ENCODE assay signal across 17 cellular contexts in genomic region chr14:91473046-91473445, GRCh38. TPM values are rescaled to one million over a fixed set of nuclear protein-coding genes. Genes with fewer than 3 reads are reported as not detected.
DNase-seq lines count a peak whose midpoint lies in the region; ATAC-seq, FAIRE-seq and TF ChIP-seq lines count a peak whose summit lies in the region.
"Had no signal": no experiment of that assay in that cellular context is flagged by ENCODE, and none has a peak within 500 bp of the region (broad histone marks: within the 10 kb centered on the region; RNA-seq: fewer than 3 reads in every experiment).

No MANE protein-coding gene starts in this region.

- H3K9me3 ChIP-seq in endothelial cell of umbilical vein (replicated peaks; ENCODE audit: control insufficient read depth, insufficient read depth, low read length), result no peaks in the 10 kb centered on the region
- H3K9me3 ChIP-seq in heart left ventricle, result no peaks in the 10 kb centered on the region
- H3K9me3 ChIP-seq: HAP-1 had no signal

- no peak overlapping the region for H3K27ac ChIP-seq in endothelial cell of umbilical vein (ENCODE audit: insufficient read depth, low read depth, low read length)
- no peak overlapping the region for H3K27ac ChIP-seq in heart left ventricle
- H3K27ac ChIP-seq: 22Rv1, KMS-11, PC-9 had no signal

- H3K4me1 Mint-ChIP-seq in T-helper 1 cell treated with Interleukin-12 subunit alpha and Interleukin-12 subunit beta and Interleukin-4 antibody, amounts not matched to agents 30 μg/mL and 1 μg/mL, for 36 hours (ENCODE audit: low read depth), result peaks cover 15% of the 10 kb centered on the region
- H3K4me1 Mint-ChIP-seq in activated naive CD8-positive, alpha-beta T cell (ENCODE audit: low read depth), result peaks cover 10% of the 10 kb centered on the region
- peaks cover 14% of the 10 kb centered on the region for H3K4me1 Mint-ChIP-seq in activated naive CD8-positive, alpha-beta T cell treated with anti-CD3 and anti-CD28 coated beads, Interleukin-2, amount 50 U/mL, for 24 hours

- peaks cover 38% of the 10 kb centered on the region for H3K79me2 ChIP-seq in endothelial cell of umbilical vein (ENCODE audit: control insufficient read depth, insufficient read depth, low read length)

- H3K9me3 Mint-ChIP-seq in T-helper 1 cell treated with Interleukin-12 subunit alpha and Interleukin-12 subunit beta and Interleukin-4 antibody, amounts not matched to agents 30 μg/mL and 1 μg/mL, for 36 hours, result no peaks in the 10 kb centered on the region
- H3K9me3 Mint-ChIP-seq in activated naive CD8-positive, alpha-beta T cell (ENCODE audit: low read depth), result no peaks in the 10 kb centered on the region
- H3K9me3 Mint-ChIP-seq in activated naive CD8-positive, alpha-beta T cell treated with anti-CD3 and anti-CD28 coated beads, Interleukin-2, amount 50 U/mL, for 24 hours, result no peaks in the 10 kb centered on the region

- ATAC-seq in activated naive CD8-positive, alpha-beta T cell treated with anti-CD3 and anti-CD28 coated beads, Interleukin-2, amount 50 U/mL, for 24 hours, result no peak
- no peak for ATAC-seq in heart left ventricle

- no peak for FAIRE-seq in endothelial cell of umbilical vein (lab: Jason Lieb, UNC)

- dilution Hi-C loops in endothelial cell of umbilical vein (cut with MboI; ENCODE audit: extremely low pct_ligation_motif_present, low sequenced_read_pairs), result no loop called here

- TF ChIP-seq POLR2A in endothelial cell of umbilical vein (IDR thresholded peaks at IDR 0.05; ENCODE audit: low read depth, low read length) (no peak), heart left ventricle (IDR thresholded peaks at IDR 0.05) (no peak)

- peaks cover 55% of the 10 kb centered on the region for H3K36me3 Mint-ChIP-seq in T-helper 1 cell treated with Interleukin-12 subunit alpha and Interleukin-12 subunit beta and Interleukin-4 antibody, amounts not matched to agents 30 μg/mL and 1 μg/mL, for 36 hours (ENCODE audit: low read depth)
- H3K36me3 Mint-ChIP-seq in activated naive CD8-positive, alpha-beta T cell, result peaks cover 14% of the 10 kb centered on the region
- peaks cover 69% of the 10 kb centered on the region for H3K36me3 Mint-ChIP-seq in activated naive CD8-positive, alpha-beta T cell treated with anti-CD3 and anti-CD28 coated beads, Interleukin-2, amount 50 U/mL, for 24 hours (ENCODE audit: low read depth)

- H2AFZ ChIP-seq in endothelial cell of umbilical vein (ENCODE audit: low read depth, low read length), result no peak overlapping the region
- H2AFZ ChIP-seq: PC-9 had no signal

- H3K4me3 ChIP-seq in endothelial cell of umbilical vein (replicated peaks in 1 of 3; ENCODE audit: insufficient read depth in 1 of 3, low read depth in 1 of 3, low read length in 3 of 3) (no peak overlapping the region), heart left ventricle (no peak overlapping the region)
- H3K4me3 ChIP-seq: HAP-1, PC-9 had no signal

- peaks cover 16 to 47% of the 10 kb centered on the region in 2 experiments for H3K36me3 ChIP-seq in endothelial cell of umbilical vein (ENCODE audit: control insufficient read depth in 2 of 2, extremely low read depth in 1 of 2, insufficient read depth in 2 of 2, low read length in 2 of 2)
- peaks cover 0 to 100% (median 99%) of the 10 kb centered on the region in 9 donors for H3K36me3 ChIP-seq in heart left ventricle

- 96 to 98% (median 97%) methylated on average over 2 of the region's 2 CpGs for WGBS in heart left ventricle, 4 donors

- POLR2A ChIA-PET in endothelial cell of umbilical vein (lab: Charles Lee), result no interaction called here

- H3K27me3 ChIP-seq in endothelial cell of umbilical vein (ENCODE audit: control insufficient read depth in 2 of 2, insufficient read depth in 2 of 2, low read length in 2 of 2) (no peaks in the 10 kb centered on the region), heart left ventricle (no peaks in the 10 kb centered on the region)
- H3K27me3 ChIP-seq: BE2C had no signal

- CTCF ChIA-PET in endothelial cell of umbilical vein (lab: Charles Lee), result no interaction called here

- DNase-seq in T-helper 1 cell (no peak), endothelial cell of umbilical vein (ENCODE audit: low read depth, low spot score) (peak; percentile 74), heart left ventricle (no peak), NCI-H69 (lab: John Stamatoyannopoulos, UW) (no peak), NCI-H748 treated with DMSO at 0.1 percent for 48 hours (lab: John Stamatoyannopoulos, UW) (no peak)
- no peak for DNase-seq in activated naive CD8-positive, alpha-beta T cell treated with anti-CD3 and anti-CD28 coated beads, Interleukin-2, amount 50 U/mL, for 24 hours
- DNase-seq: BE2C, DMS79 treated with DMSO at 0.1 percent for 48 hours, NCI-H146, NCI-H2081 treated with DMSO at 0.1 percent for 48 hours, NCI-H510A, PC-9 had no signal

- peaks cover 5% of the 10 kb centered on the region for H4K20me1 ChIP-seq in endothelial cell of umbilical vein (replicated peaks; ENCODE audit: control insufficient read depth, extremely low read depth, insufficient read depth, low read length)

- peak overlapping the region; percentile 15 for H3K27ac Mint-ChIP-seq in T-helper 1 cell treated with Interleukin-12 subunit alpha and Interleukin-12 subunit beta and Interleukin-4 antibody, amounts not matched to agents 30 μg/mL and 1 μg/mL, for 36 hours
- peak overlapping the region; percentile 18 for H3K27ac Mint-ChIP-seq in activated naive CD8-positive, alpha-beta T cell
- H3K27ac Mint-ChIP-seq in activated naive CD8-positive, alpha-beta T cell treated with anti-CD3 and anti-CD28 coated beads, Interleukin-2, amount 50 U/mL, for 24 hours, result no peak overlapping the region

- H3K9me1 ChIP-seq in endothelial cell of umbilical vein (replicated peaks; ENCODE audit: control insufficient read depth, extremely low read depth, insufficient read depth, low read length), result no peaks in the 10 kb centered on the region

- H3K27me3 Mint-ChIP-seq in T-helper 1 cell treated with Interleukin-12 subunit alpha and Interleukin-12 subunit beta and Interleukin-4 antibody, amounts not matched to agents 30 μg/mL and 1 μg/mL, for 36 hours (ENCODE audit: low read depth), result no peaks in the 10 kb centered on the region
- no peaks in the 10 kb centered on the region for H3K27me3 Mint-ChIP-seq in activated naive CD8-positive, alpha-beta T cell
- no peaks in the 10 kb centered on the region for H3K27me3 Mint-ChIP-seq in activated naive CD8-positive, alpha-beta T cell treated with anti-CD3 and anti-CD28 coated beads, Interleukin-2, amount 50 U/mL, for 24 hours

- TF ChIP-seq CTCF in endothelial cell of umbilical vein (IDR thresholded peaks at IDR 0.05; ENCODE audit: extremely low read depth in 1 of 2, insufficient read depth in 1 of 2, low read depth in 1 of 2, low read length in 2 of 2) (no peak), heart left ventricle (IDR thresholded peaks at IDR 0.05) (no peak)

- no peak overlapping the region for H3K9ac ChIP-seq in endothelial cell of umbilical vein (replicated peaks; ENCODE audit: extremely low read depth, insufficient read depth, low read length)
- H3K9ac ChIP-seq: KMS-11 had no signal

- H3K4me2 ChIP-seq in endothelial cell of umbilical vein (ENCODE audit: insufficient read depth, low read length), result no peak overlapping the region
- H3K4me2 ChIP-seq: KMS-11, PC-9 had no signal

- intact Hi-C loops in endothelial cell of umbilical vein (cut with micrococcal nuclease) (no loop called here), heart left ventricle (cut with DNase I) (no loop called here)

- BruUV-seq in endothelial cell of umbilical vein (replicated peaks; lab: Mats Ljungman, UMichigan), result no TSS peak

- H3K4me1 ChIP-seq in endothelial cell of umbilical vein (ENCODE audit: control insufficient read depth, extremely low read depth, insufficient read depth, low read length) (no peaks in the 10 kb centered on the region), heart left ventricle (peaks cover 0 to 8% (median 0%) of the 10 kb centered on the region in 12 donors)
- H3K4me1 ChIP-seq: BE2C, HAP-1 had no signal

- H3K4me3 Mint-ChIP-seq in T-helper 1 cell treated with Interleukin-12 subunit alpha and Interleukin-12 subunit beta and Interleukin-4 antibody, amounts not matched to agents 30 μg/mL and 1 μg/mL, for 36 hours, result no peak overlapping the region
- no peak overlapping the region for H3K4me3 Mint-ChIP-seq in activated naive CD8-positive, alpha-beta T cell
- H3K4me3 Mint-ChIP-seq in activated naive CD8-positive, alpha-beta T cell treated with anti-CD3 and anti-CD28 coated beads, Interleukin-2, amount 50 U/mL, for 24 hours, result no peak overlapping the region

TF ChIP-seq in endothelial cell of umbilical vein, 7 proteins besides CTCF, POLR2A, EP300 and RAD21 (continues in another document):
- TF ChIP-seq GATA2 (IDR thresholded peaks at IDR 0.05; ENCODE audit: insufficient read depth, insufficient read length, low read depth, low read length) (no peak), POLR2AphosphoS5 (IDR thresholded peaks at IDR 0.05; ENCODE audit: insufficient read depth, low read depth, low read length) (no peak), EZH2 (IDR thresholded peaks at IDR 0.05; ENCODE audit: borderline replicate concordance, low read depth, low read length, severe bottlenecking) (no peak), JUN (IDR thresholded peaks at IDR 0.05; ENCODE audit: borderline replicate concordance, insufficient read depth, insufficient read length, low read depth) (no peak), MYC (IDR thresholded peaks at IDR 0.05; ENCODE audit: low read depth, low read length) (no peak)

RNA-seq across cellular contexts. Expression of gene PPP4R3A, which starts 37.1 kb away (rescaled TPM):
- total RNA-seq in endothelial cell of umbilical vein (77.0 and 83.5 TPM in 2 replicates), heart left ventricle (10 to 100 TPM; 38.6 to 53.4 (median 42.3) TPM)
- polyA plus RNA-seq in endothelial cell of umbilical vein (17.5 and 20.5 TPM in 2 replicates), heart left ventricle (10 to 100 TPM; 32.8 to 47.5 TPM)
- polyA plus RNA-seq in endothelial cell of umbilical vein (2011; cell fraction: cytosol; rRNA removed), result 30.8 and 32.2 TPM in 2 replicates
- 70.5 and 80.5 TPM in 2 replicates for polyA plus RNA-seq in endothelial cell of umbilical vein (2011; cell fraction: nucleus; rRNA removed)
- polyA plus RNA-seq in endothelial cell of umbilical vein (2012), result 37.8 and 54.0 TPM in 2 replicates
- 35.8 and 37.2 TPM in 2 replicates for polyA minus RNA-seq in endothelial cell of umbilical vein
- polyA minus RNA-seq in endothelial cell of umbilical vein (2011; cell fraction: cytosol; rRNA and poly(A)+ RNA removed), result 43.8 TPM
- 46.4 and 57.4 TPM in 2 replicates for polyA minus RNA-seq in endothelial cell of umbilical vein (2011; cell fraction: nucleus; rRNA and poly(A)+ RNA removed)

RNA-seq across cellular contexts. Expression of gene CCDC88C, which starts 55.4 kb away (rescaled TPM):
- total RNA-seq in endothelial cell of umbilical vein (29.6 and 52.1 TPM in 2 replicates), heart left ventricle (10 to 100 TPM in 1 of 9 donors, 1 to 10 TPM in 8; 2.4 to 15.6 (median 5.4) TPM)
- polyA plus RNA-seq in endothelial cell of umbilical vein (11.2 and 11.4 TPM in 2 replicates), heart left ventricle (1 to 10 TPM; 2.8 to 3.4 TPM)
- 10.1 and 12.1 TPM in 2 replicates for polyA plus RNA-seq in endothelial cell of umbilical vein (2011; cell fraction: cytosol; rRNA removed)
- 37.8 and 42.5 TPM in 2 replicates for polyA plus RNA-seq in endothelial cell of umbilical vein (2011; cell fraction: nucleus; rRNA removed)
- 11.1 and 12.5 TPM in 2 replicates for polyA plus RNA-seq in endothelial cell of umbilical vein (2012)
- 33.4 and 44.5 TPM in 2 replicates for polyA minus RNA-seq in endothelial cell of umbilical vein
- 7.9 TPM for polyA minus RNA-seq in endothelial cell of umbilical vein (2011; cell fraction: cytosol; rRNA and poly(A)+ RNA removed)
- 40.9 and 45.2 TPM in 2 replicates for polyA minus RNA-seq in endothelial cell of umbilical vein (2011; cell fraction: nucleus; rRNA and poly(A)+ RNA removed)
